Comparison of ENCODE assay signal across 24 cellular contexts in genomic region chr1:58057820-58058219, GRCh38.
"Had no signal": no experiment of that assay in that cellular context is flagged by ENCODE, and none has a peak within 500 bp of the region (broad histone marks: within the 10 kb centered on the region; RNA-seq: fewer than 3 reads in every experiment).

No MANE protein-coding gene starts in this region.

- DNase-seq: islet precursor cell; left ventricle myocardium superior; lower lobe of right lung; mammary epithelial cell; mesenchymal stem cell; naive thymus-derived CD8-positive, alpha-beta T cell; nucleus accumbens; psoas muscle; stimulated activated CD4-positive, alpha-beta T cell treated with anti-CD3 and anti-CD28 coated beads, Interleukin-12 subunit alpha, Interleukin-12 subunit beta, amount 100 ng/mL, for 4 hours; stimulated activated CD4-positive, alpha-beta T cell treated with anti-CD3 and anti-CD28 coated beads, Interleukin-15, amount 100 ng/mL, for 24 hours; stimulated activated CD4-positive, alpha-beta T cell treated with anti-CD3 and anti-CD28 coated beads, Interleukin-2, amount 100 ng/mL, for 24 hours; stimulated activated CD4-positive, alpha-beta T cell treated with anti-CD3 and anti-CD28 coated beads, Interleukin-4, amount 100 ng/mL, for 1 hour; stimulated activated naive B cell treated with anti-CD40 and anti-IgM and Interleukin-4, amounts not matched to agents 10 μg/mL and 1 μg/mL and 100 μg/mL, for 72 hours; stimulated activated naive CD8-positive, alpha-beta T cell treated with anti-CD3 and anti-CD28 coated beads, Interleukin-15, Interleukin-2, amounts not matched to agents 100 U/mL and 50 U/mL, for 24 hours; stomach; testis; thyroid gland; transverse colon; upper lobe of left lung had no signal

- H2AFZ ChIP-seq: hepatocyte, parathyroid adenoma had no signal

- H3K9ac ChIP-seq: parathyroid adenoma had no signal

- H3K27me3 ChIP-seq: hepatocyte, right atrium auricular region, stomach, testis, thyroid gland, transverse colon, upper lobe of left lung had no signal

- ATAC-seq: left ventricle myocardium superior; lower lobe of right lung; naive thymus-derived CD8-positive, alpha-beta T cell; psoas muscle; sciatic nerve; stimulated activated naive B cell treated with anti-CD40 and anti-IgM and Interleukin-4, amounts not matched to agents 10 μg/mL and 1 μg/mL and 100 μg/mL, for 72 hours; stimulated activated naive CD8-positive, alpha-beta T cell treated with anti-CD3 and anti-CD28 coated beads, Interleukin-15, Interleukin-2, amounts not matched to agents 100 U/mL and 50 U/mL, for 24 hours had no signal

- H3K4me3 ChIP-seq: hepatocyte, lower lobe of right lung, psoas muscle, right atrium auricular region, skin epidermis, stomach, testis, thyroid gland, transverse colon, upper lobe of left lung had no signal

- H3K79me2 ChIP-seq: hepatocyte, parathyroid adenoma had no signal

- H3K4me2 ChIP-seq: hepatocyte had no signal

- H3K36me3 ChIP-seq: lower lobe of right lung, right atrium auricular region, stomach, thyroid gland, transverse colon, upper lobe of left lung had no signal

- H3K4me1 ChIP-seq: lower lobe of right lung, parathyroid adenoma, psoas muscle, right atrium auricular region, stomach, testis, thyroid gland, transverse colon, upper lobe of left lung had no signal

- H3K27ac ChIP-seq: hepatocyte, lower lobe of right lung, parathyroid adenoma, psoas muscle, right atrium auricular region, skin epidermis, stomach, testis, thyroid gland, transverse colon, upper lobe of left lung had no signal

- H3K9me3 ChIP-seq: lower lobe of right lung, psoas muscle, right atrium auricular region, stomach, testis, thyroid gland, transverse colon, upper lobe of left lung had no signal
